ENCODE assay signal across 21 cellular contexts in genomic region chr14:83816755-83817154, GRCh38.
DNase-seq lines count a peak whose midpoint lies in the region; ATAC-seq, FAIRE-seq and TF ChIP-seq lines count a peak whose summit lies in the region.
"Had no signal": no experiment of that assay in that cellular context is flagged by ENCODE, and none has a peak within 500 bp of the region (broad histone marks: within the 10 kb centered on the region; RNA-seq: fewer than 3 reads in every experiment).

No MANE protein-coding gene starts in this region.

- H3K4me3 ChIP-seq in PC-3 (ENCODE audit: low read length): peak overlapping the region; percentile 24; the same call in 1 of the 2 replicates
- peak overlapping the region in 1 of 3 experiments; percentile 35 for H3K4me3 ChIP-seq in endothelial cell of umbilical vein (replicated peaks in 1 of 3; ENCODE audit: insufficient read depth in 1 of 3, low read depth in 1 of 3, low read length in 3 of 3)
- no peak overlapping the region for H3K4me3 ChIP-seq in lower leg skin (ENCODE audit: low read depth, poor library complexity, severe bottlenecking)
- H3K4me3 ChIP-seq: breast epithelium, HAP-1, left ventricle myocardium inferior, thyroid gland had no signal

- H3K9ac ChIP-seq in PC-3 (ENCODE audit: low read length) (no peak overlapping the region), endothelial cell of umbilical vein (replicated peaks; ENCODE audit: extremely low read depth, insufficient read depth, low read length) (no peak overlapping the region)

- H3K4me1 ChIP-seq in PC-3 (ENCODE audit: insufficient read depth, low read length): peaks cover 6% of the 10 kb centered on the region; the same call in 1 of the 2 replicates
- peaks cover 21% of the 10 kb centered on the region for H3K4me1 ChIP-seq in endothelial cell of umbilical vein (ENCODE audit: control insufficient read depth, extremely low read depth, insufficient read depth, low read length)
- H3K4me1 ChIP-seq: breast epithelium, foreskin keratinocyte, HAP-1, left ventricle myocardium inferior, thyroid gland had no signal

- no peaks in the 10 kb centered on the region for H3F3A ChIP-seq in PC-3 (ENCODE audit: low read length, unreplicated experiment)

- H3K27me3 ChIP-seq in PC-3 (ENCODE audit: low read length): no peaks in the 10 kb centered on the region
- no peaks in the 10 kb centered on the region for H3K27me3 ChIP-seq in endothelial cell of umbilical vein (ENCODE audit: control insufficient read depth in 2 of 2, insufficient read depth in 2 of 2, low read length in 2 of 2)
- H3K27me3 ChIP-seq: breast epithelium, foreskin keratinocyte, thyroid gland had no signal

- H3K4me3 Mint-ChIP-seq in stimulated activated naive CD8-positive, alpha-beta T cell treated with anti-CD3 and anti-CD28 coated beads, Interleukin-15, amount 100 ng/mL, for 72 hours: no peak overlapping the region
- H3K4me3 Mint-ChIP-seq: activated CD4-positive, alpha-beta memory T cell treated with anti-CD3 and anti-CD28 coated beads for 36 hours; activated naive CD4-positive, alpha-beta T cell treated with anti-CD3 and anti-CD28 coated beads, Interleukin-2, amount 50 U/mL, for 24 hours; activated T-cell treated with anti-CD3 and anti-CD28 coated beads, Interleukin-2, amount 50 U/mL, for 4 hours; naive B cell; stimulated activated effector memory CD8-positive, alpha-beta T cell treated with anti-CD3 and anti-CD28 coated beads, Interleukin-12 subunit alpha, Interleukin-12 subunit beta, amount 100 ng/mL, for 72 hours had no signal

- peaks cover 10 to 13% of the 10 kb centered on the region in 2 donors for H3K9me3 Mint-ChIP-seq in stimulated activated naive CD8-positive, alpha-beta T cell treated with anti-CD3 and anti-CD28 coated beads, Interleukin-15, amount 100 ng/mL, for 72 hours

- ATAC-seq in PC-3: no peak
- ATAC-seq in stimulated activated naive CD8-positive, alpha-beta T cell treated with anti-CD3 and anti-CD28 coated beads, Interleukin-15, amount 100 ng/mL, for 72 hours: no peak
- ATAC-seq: activated T-cell treated with anti-CD3 and anti-CD28 coated beads, Interleukin-2, amount 50 U/mL, for 4 hours; foreskin keratinocyte; stimulated activated effector memory CD8-positive, alpha-beta T cell treated with anti-CD3 and anti-CD28 coated beads, Interleukin-12 subunit alpha, Interleukin-12 subunit beta, amount 100 ng/mL, for 72 hours had no signal

- dilution Hi-C loops in endothelial cell of umbilical vein (cut with MboI; ENCODE audit: extremely low pct_ligation_motif_present, low sequenced_read_pairs): no loop called here

- 64 to 70% methylated on average over 6 of the region's 6 CpGs for WGBS in lower leg skin, 2 donors

- H3K27ac ChIP-seq in PC-3 (ENCODE audit: low read length): peak overlapping the region; percentile 47; the same call in 1 of the 2 replicates
- peak overlapping the region; percentile 37 for H3K27ac ChIP-seq in endothelial cell of umbilical vein (ENCODE audit: insufficient read depth, low read depth, low read length)
- H3K27ac ChIP-seq: breast epithelium, foreskin keratinocyte, left ventricle myocardium inferior, RWPE1, thyroid gland had no signal

- no peaks in the 10 kb centered on the region for H3K36me3 ChIP-seq in PC-3 (ENCODE audit: low read depth, low read length)
- no peaks in the 10 kb centered on the region for H3K36me3 ChIP-seq in endothelial cell of umbilical vein (ENCODE audit: control insufficient read depth in 2 of 2, extremely low read depth in 1 of 2, insufficient read depth in 2 of 2, low read length in 2 of 2)
- H3K36me3 ChIP-seq: breast epithelium, HAP-1, left ventricle myocardium inferior, thyroid gland had no signal

- peak; percentile 57 for TF ChIP-seq POLR2A in endothelial cell of umbilical vein (IDR thresholded peaks at IDR 0.05; ENCODE audit: low read depth, low read length)
- no peak for TF ChIP-seq POLR2A in lower leg skin (IDR thresholded peaks at IDR 0.05)

- POLR2A ChIA-PET in PC-3 (lab: Charles Lee; ENCODE audit: unreplicated experiment): no interaction called here
- POLR2A ChIA-PET in endothelial cell of umbilical vein (lab: Charles Lee): no interaction called here

- H2AFZ ChIP-seq in PC-3 (ENCODE audit: low read length): no peak overlapping the region
- no peak overlapping the region for H2AFZ ChIP-seq in endothelial cell of umbilical vein (ENCODE audit: low read depth, low read length)

- no peak for TF ChIP-seq CTCF in PC-3 (conservative IDR thresholded peaks at IDR 0.05; ENCODE audit: low read depth, low read length)
- no peak for TF ChIP-seq CTCF in endothelial cell of umbilical vein (IDR thresholded peaks at IDR 0.05; ENCODE audit: extremely low read depth in 1 of 2, insufficient read depth in 1 of 2, low read depth in 1 of 2, low read length in 2 of 2)
- no peak for TF ChIP-seq CTCF in lower leg skin (IDR thresholded peaks at IDR 0.05)

- FAIRE-seq in endothelial cell of umbilical vein (lab: Jason Lieb, UNC): peak; percentile 71

- no peaks in the 10 kb centered on the region for H3K27me3 Mint-ChIP-seq in stimulated activated naive CD8-positive, alpha-beta T cell treated with anti-CD3 and anti-CD28 coated beads, Interleukin-15, amount 100 ng/mL, for 72 hours
- H3K27me3 Mint-ChIP-seq: activated CD4-positive, alpha-beta memory T cell treated with anti-CD3 and anti-CD28 coated beads for 36 hours; activated naive CD4-positive, alpha-beta T cell treated with anti-CD3 and anti-CD28 coated beads, Interleukin-2, amount 50 U/mL, for 24 hours; naive B cell had no signal

- intact Hi-C loops in PC-3 (cut with micrococcal nuclease) (no loop called here), endothelial cell of umbilical vein (cut with micrococcal nuclease) (loop anchor here (1.0 to 10.0 kb wide), 5 partner anchors 158 to 1712 kb away; no protein-coding TSS in a partner anchor), lower leg skin (cut with DNase I; ENCODE audit: low total_unique reads) (no loop called here)

- DNase-seq in ELR (ENCODE audit: low read depth) (peak; percentile 1), PC-3 (peak; percentile 64), endothelial cell of umbilical vein (ENCODE audit: low read depth, low spot score) (peak; percentile 87), non-pigmented ciliary epithelial cell (ENCODE audit: low read depth) (peak; percentile 38), COR-L47 (lab: John Stamatoyannopoulos, UW) (no peak), retina (no peak), lower leg skin (ENCODE audit: low spot score in 2 of 2) (no peak)
- no peak for DNase-seq in stimulated activated naive CD8-positive, alpha-beta T cell treated with anti-CD3 and anti-CD28 coated beads, Interleukin-15, amount 100 ng/mL, for 72 hours
- DNase-seq: activated CD4-positive, alpha-beta memory T cell treated with anti-CD3 and anti-CD28 coated beads for 36 hours; activated T-cell treated with anti-CD3 and anti-CD28 coated beads, Interleukin-2, amount 50 U/mL, for 4 hours; AML-193; foreskin keratinocyte; left ventricle myocardium inferior; naive B cell; NCI-H1436 treated with DMSO at 0.1 percent for 48 hours; thyroid gland had no signal

- H3K4me1 Mint-ChIP-seq in stimulated activated naive CD8-positive, alpha-beta T cell treated with anti-CD3 and anti-CD28 coated beads, Interleukin-15, amount 100 ng/mL, for 72 hours: no peaks in the 10 kb centered on the region
- H3K4me1 Mint-ChIP-seq: activated naive CD4-positive, alpha-beta T cell treated with anti-CD3 and anti-CD28 coated beads, Interleukin-2, amount 50 U/mL, for 24 hours; naive B cell; stimulated activated effector memory CD8-positive, alpha-beta T cell treated with anti-CD3 and anti-CD28 coated beads, Interleukin-12 subunit alpha, Interleukin-12 subunit beta, amount 100 ng/mL, for 72 hours had no signal

- CTCF ChIA-PET in PC-3 (lab: Charles Lee): no interaction called here
- CTCF ChIA-PET in endothelial cell of umbilical vein (lab: Charles Lee): interaction anchor here (0.6 to 1.0 kb wide), 2 partner anchors 11 to 1559 kb away, joined by 3 read pairs; no protein-coding TSS in a partner anchor

- H3K9me3 ChIP-seq in PC-3 (ENCODE audit: low read length) (0 out of 2 replicates have a peak, but pooled peaks cover 3% of the 10 kb centered on the region), endothelial cell of umbilical vein (replicated peaks; ENCODE audit: control insufficient read depth, insufficient read depth, low read length) (no peaks in the 10 kb centered on the region)
- H3K9me3 ChIP-seq: breast epithelium, HAP-1, left ventricle myocardium inferior, thyroid gland had no signal

- no peaks in the 10 kb centered on the region for H3K9me2 ChIP-seq in PC-3 (replicated peaks; ENCODE audit: low read length)

- BruUV-seq in PC-3 (replicated peaks; lab: Mats Ljungman, UMichigan) (no TSS peak), endothelial cell of umbilical vein (replicated peaks; lab: Mats Ljungman, UMichigan) (no TSS peak)

- no peaks in the 10 kb centered on the region for H3K9me1 ChIP-seq in endothelial cell of umbilical vein (replicated peaks; ENCODE audit: control insufficient read depth, extremely low read depth, insufficient read depth, low read length)

- H3K4me2 ChIP-seq in PC-3 (ENCODE audit: low read length): peak overlapping the region; percentile 44; the same call in 1 of the 2 replicates
- H3K4me2 ChIP-seq in endothelial cell of umbilical vein (ENCODE audit: insufficient read depth, low read length): peak overlapping the region; percentile 88

- H3K79me2 ChIP-seq in PC-3 (ENCODE audit: low read length): no peaks in the 10 kb centered on the region
- no peaks in the 10 kb centered on the region for H3K79me2 ChIP-seq in endothelial cell of umbilical vein (ENCODE audit: control insufficient read depth, insufficient read depth, low read length)

- H4K20me1 ChIP-seq in PC-3 (ENCODE audit: low read length) (no peaks in the 10 kb centered on the region), endothelial cell of umbilical vein (replicated peaks; ENCODE audit: control insufficient read depth, extremely low read depth, insufficient read depth, low read length) (no peaks in the 10 kb centered on the region)

- no peak overlapping the region for H3K27ac Mint-ChIP-seq in stimulated activated naive CD8-positive, alpha-beta T cell treated with anti-CD3 and anti-CD28 coated beads, Interleukin-15, amount 100 ng/mL, for 72 hours
- H3K27ac Mint-ChIP-seq: activated CD4-positive, alpha-beta memory T cell treated with anti-CD3 and anti-CD28 coated beads for 36 hours; activated naive CD4-positive, alpha-beta T cell treated with anti-CD3 and anti-CD28 coated beads, Interleukin-2, amount 50 U/mL, for 24 hours; naive B cell; stimulated activated effector memory CD8-positive, alpha-beta T cell treated with anti-CD3 and anti-CD28 coated beads, Interleukin-12 subunit alpha, Interleukin-12 subunit beta, amount 100 ng/mL, for 72 hours had no signal

TF ChIP-seq in endothelial cell of umbilical vein, 7 proteins besides CTCF, POLR2A, EP300 and RAD21 (continues in another document):
- peak; percentile 32 for TF ChIP-seq FOS (IDR thresholded peaks at IDR 0.05; ENCODE audit: borderline replicate concordance, insufficient read depth, low read length)
- TF ChIP-seq GATA2 (IDR thresholded peaks at IDR 0.05; ENCODE audit: insufficient read depth, insufficient read length, low read depth, low read length): peak; percentile 95
- TF ChIP-seq MAX (IDR thresholded peaks at IDR 0.05; ENCODE audit: insufficient read depth, insufficient read length): no peak
- TF ChIP-seq MYC (IDR thresholded peaks at IDR 0.05; ENCODE audit: low read depth, low read length): no peak

Comparison
In these comparisons a context has a peak if more than half of its experiments do, and no peak if none do; other contexts are left out.
1. DNase-seq: peak in ELR (single experiment), PC-3 (single experiment), endothelial cell of umbilical vein (single experiment) and non-pigmented ciliary epithelial cell (single experiment); none in COR-L47 (single experiment), retina (single experiment), lower leg skin (0 of 2) and stimulated activated naive CD8-positive, alpha-beta T cell treated with anti-CD3 and anti-CD28 coated beads, Interleukin-15, amount 100 ng/mL, for 72 hours (0 of 2).